In the genomic region with DNA sequence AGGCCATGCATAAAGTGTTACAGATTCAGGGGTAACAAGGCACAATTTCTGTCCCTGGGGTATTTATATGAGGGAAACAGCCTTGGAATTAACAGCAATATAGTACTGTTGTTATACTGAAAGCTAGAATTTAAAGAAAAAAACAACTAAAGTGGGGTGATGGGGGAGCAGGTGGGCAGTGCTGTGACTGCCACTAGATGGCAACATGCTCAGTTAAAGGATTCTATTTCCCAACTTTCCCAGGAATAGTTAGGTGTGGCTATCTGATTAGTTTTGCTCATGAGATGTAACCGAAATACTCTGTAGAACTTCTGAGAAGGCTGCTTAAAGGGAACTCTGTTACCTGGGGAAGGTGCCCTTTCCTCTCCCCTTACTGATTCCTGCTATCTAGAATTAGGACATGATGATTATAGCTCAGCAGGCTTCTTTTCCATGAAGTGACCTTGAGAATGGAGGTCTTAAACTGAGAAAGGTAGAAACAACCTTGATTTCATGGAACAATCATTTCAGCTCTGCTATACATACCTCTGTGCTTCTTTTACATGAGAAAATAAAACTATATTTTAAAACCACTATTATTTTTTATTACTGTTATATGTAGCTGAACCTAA, we compare ENCODE assay signal across 1 cellular context.
TF ChIP-seq lines count a peak whose summit lies in the region.

No MANE protein-coding gene starts in this region.

TF ChIP-seq in HCT116, 20 proteins besides CTCF, POLR2A, EP300 and RAD21 (continued from another document):
- TF ChIP-seq EGR1 (IDR thresholded peaks at IDR 0.05; ENCODE audit: low read depth) (no peak), YY1 (IDR thresholded peaks at IDR 0.05; ENCODE audit: extremely low read depth, insufficient replicate concordance, low read depth, low read length) (no peak), ZFX (IDR thresholded peaks at IDR 0.05) (no peak)
